Comparison of ENCODE assay signal across 8 cellular contexts in the genomic region with DNA sequence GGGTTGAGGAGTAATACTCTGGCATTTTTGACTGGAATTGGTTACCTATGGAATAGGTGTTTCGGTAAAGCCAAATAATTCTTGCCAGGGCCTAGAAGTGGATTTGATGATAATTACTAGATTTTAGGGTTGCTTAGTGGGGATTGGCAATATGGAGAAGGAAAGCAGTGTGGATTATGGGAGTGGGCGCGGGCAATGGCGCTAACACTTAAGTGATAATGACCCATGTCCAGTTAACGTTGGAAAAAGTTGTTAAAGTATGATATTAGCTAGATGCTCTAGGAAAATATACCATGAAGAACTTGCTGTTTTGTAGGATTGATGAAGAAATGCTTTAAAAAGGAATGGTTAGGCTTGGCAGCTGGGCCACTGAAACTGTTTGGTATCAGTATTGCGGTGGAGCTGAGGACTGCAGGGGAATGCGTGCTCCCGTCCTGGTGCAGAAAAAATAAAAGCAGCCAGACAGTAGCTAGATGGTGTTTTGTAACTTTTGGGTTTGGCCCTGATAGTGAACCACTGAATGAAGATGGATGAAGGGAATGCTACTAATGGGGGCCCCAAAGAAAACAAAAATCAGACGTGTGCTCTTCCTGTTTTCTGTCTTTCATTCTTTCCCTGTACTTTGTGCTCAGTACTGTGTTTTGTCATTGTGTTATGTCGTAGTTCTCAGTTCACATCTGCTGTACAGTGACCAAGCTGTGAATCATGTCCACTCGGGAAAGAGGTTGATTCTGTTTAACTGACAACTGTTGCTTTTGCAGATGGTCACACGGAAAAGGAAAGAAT.
A peak's percentile ranks its signal among the peaks of the same experiment; 100 is the strongest.
DNase-seq lines count a peak whose midpoint lies in the region; ATAC-seq lines count a peak whose summit lies in the region.

No MANE protein-coding gene starts in this region.

- DNase-seq in activated naive CD4-positive, alpha-beta T cell treated with Interleukin-2 at 50 U/mL for 16 hours = peak; percentile 31
- DNase-seq in activated naive CD4-positive, alpha-beta T cell (lab: John Stamatoyannopoulos, UW) = no peak
- DNase-seq in OCI-M1 (lab: John Stamatoyannopoulos, UW) = peak; percentile 60
- DNase-seq in astrocyte of the hippocampus (ENCODE audit: low read depth, low spot score) = peak; percentile 62
- no peak for DNase-seq in skeletal muscle cell (ENCODE audit: low read depth)
- DNase-seq in NCI-H446 treated with DMSO at 0.1 percent for 48 hours (lab: John Stamatoyannopoulos, UW) = no peak

- peak; percentile 34 for ATAC-seq in HG02870 (IDR thresholded peaks at IDR 0.05; ENCODE audit: unreplicated experiment)

- H3K4me3 ChIP-seq in iPS-18c (ENCODE audit: insufficient read depth, low read depth, low read length) (peak overlapping the region; percentile 92), skeletal muscle cell (ENCODE audit: low read depth, low read length) (peak overlapping the region; percentile 93)

- H3K9me3 ChIP-seq in iPS-18c (ENCODE audit: control insufficient read depth, insufficient read depth, low read length) = no peaks in the 10 kb centered on the region

Comparison
In these comparisons a context has a peak if more than half of its experiments do, and no peak if none do; other contexts are left out.
1. DNase-seq: peak in activated naive CD4-positive, alpha-beta T cell treated with Interleukin-2 at 50 U/mL for 16 hours (single experiment), OCI-M1 (single experiment) and astrocyte of the hippocampus (single experiment); none in activated naive CD4-positive, alpha-beta T cell (0 of 4), skeletal muscle cell (single experiment) and NCI-H446 treated with DMSO at 0.1 percent for 48 hours (single experiment).